1 cellular context compared by ENCODE assay signal in genomic region chr12:112168561-112168971, GRCh38.
TF ChIP-seq lines count a peak whose summit lies in the region.

No MANE protein-coding gene starts in this region.

TF ChIP-seq in WTC11, 78 proteins besides CTCF, POLR2A, EP300 and RAD21 (continued from another document):
- TF ChIP-seq ARID4B (CRISPR knock-in tag; IDR thresholded peaks at IDR 0.05; ENCODE audit: borderline replicate concordance) (no peak), STAT6 (CRISPR knock-in tag; conservative IDR thresholded peaks at IDR 0.05; ENCODE audit: low read depth) (no peak), ZNF263 (CRISPR knock-in tag; IDR thresholded peaks at IDR 0.05; ENCODE audit: low read depth) (no peak), JUN (CRISPR knock-in tag; IDR thresholded peaks at IDR 0.05) (no peak), ETV6 (CRISPR knock-in tag; IDR thresholded peaks at IDR 0.05) (no peak), ZSCAN18 (CRISPR knock-in tag; IDR thresholded peaks at IDR 0.05) (no peak), PREB (CRISPR knock-in tag; IDR thresholded peaks at IDR 0.05; ENCODE audit: borderline replicate concordance) (no peak)
